ENCODE assay signal across 7 cellular contexts in the genomic region with DNA sequence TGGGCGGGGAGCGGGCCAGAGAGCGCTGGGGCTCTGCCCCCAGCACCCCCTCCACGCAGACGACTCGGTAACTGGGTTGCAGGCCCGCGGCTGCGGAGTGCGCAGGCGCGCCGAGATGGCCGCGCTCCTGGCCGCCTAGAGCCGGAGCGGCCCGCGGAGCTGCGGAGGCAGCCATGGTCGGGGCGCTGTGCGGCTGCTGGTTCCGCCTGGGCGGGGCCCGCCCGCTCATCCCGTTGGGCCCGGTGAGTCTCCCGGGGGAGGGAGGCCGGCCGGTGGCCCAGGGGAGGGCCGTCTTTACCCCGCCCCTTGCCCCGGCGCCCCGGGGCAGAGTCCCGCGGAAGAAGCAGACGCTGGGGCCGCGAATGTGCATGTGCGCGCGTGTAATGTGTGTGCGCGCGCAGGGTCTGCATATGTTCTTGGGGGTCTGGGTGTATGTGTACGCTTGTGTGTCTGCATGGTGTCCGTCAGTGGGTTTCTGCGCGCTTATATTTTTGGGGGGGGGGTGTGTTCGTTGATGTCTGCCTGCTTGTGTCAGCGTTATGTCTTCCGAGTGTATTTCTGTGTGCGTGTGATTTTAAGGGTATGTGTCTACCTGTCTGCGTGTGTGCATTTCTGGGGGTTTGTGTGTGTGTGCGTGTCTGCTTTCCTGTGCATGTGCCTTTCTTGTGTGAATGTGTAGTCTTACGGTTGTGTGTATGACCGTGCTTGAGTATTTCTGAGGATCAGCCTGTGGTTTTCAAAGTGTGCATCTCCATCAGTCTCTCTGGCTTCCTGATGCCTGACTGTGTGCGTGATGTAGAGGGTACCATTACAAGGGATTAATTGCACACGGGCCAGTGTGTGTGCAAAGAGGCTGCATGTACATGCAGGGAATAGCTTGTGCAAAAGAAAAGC. TPM values are rescaled to one million over a fixed set of nuclear protein-coding genes. Genes with fewer than 3 reads are reported as not detected.
A peak's percentile ranks its signal among the peaks of the same experiment; 100 is the strongest.
DNase-seq lines count a peak whose midpoint lies in the region; ATAC-seq, FAIRE-seq and TF ChIP-seq lines count a peak whose summit lies in the region.

Gene ABHD14A (plus strand): TSS at position 102 of the 894 bp plus-strand sequence. CDS start 72 bp downstream, at position 174.

- H3K56ac ChIP-seq in H1 (replicated peaks; ENCODE audit: insufficient read length, low read depth, low read length), result peak within 1 kb of the TSS; percentile 12

- peaks cover 6 to 21% (median 15%) of the 10 kb centered on the region in 4 experiments for H3K4me1 ChIP-seq in H1 (replicated peaks in 1 of 4; ENCODE audit: control insufficient read depth in 3 of 4, insufficient read depth in 4 of 4, low read length in 3 of 4)

- peak within 1 kb of the TSS; percentile 91 for H2BK120ac ChIP-seq in H1 (replicated peaks; ENCODE audit: low read depth, low read length)

- POLR2A ChIA-PET in activated CD8-positive, alpha-beta memory T cell treated with anti-CD3 and anti-CD28 coated beads for 36 hours (lab: Charles Lee), result interaction anchor here (1.0 kb wide), 1 partner anchor 8 kb away, joined by 6 read pairs; the partner anchor contains the start of gene ACY1
- POLR2A ChIA-PET in H1 (lab: Charles Lee; ENCODE audit: partially characterized antibody), result interaction anchor here (1.7 to 29.3 kb wide), 3 partner anchors 4 to 32 kb away, joined by 5 to 923 read pairs (median 923); partner anchors contain the start of genes ABHD14A, ABHD14B, ACY1 and PCBP4

- H3K79me1 ChIP-seq in H1 (ENCODE audit: low read depth, low read length), result 0 out of 2 replicates have a peak, but pooled peaks cover 2% of the 10 kb centered on the region

- peak within 1 kb of the TSS; percentile 86; the same call in 1 of the 2 replicates for H2BK20ac ChIP-seq in H1 (ENCODE audit: low read length)

- H4K91ac ChIP-seq in H1 (replicated peaks; ENCODE audit: insufficient read length, low read length), result peak within 1 kb of the TSS; percentile 85

- peak within 1 kb of the TSS; percentile 83 for H3K4me2 ChIP-seq in H1 (ENCODE audit: insufficient read depth in 1 of 2, low read depth in 2 of 2, low read length in 2 of 2)

- peaks cover 10% of the 10 kb centered on the region for H3K23me2 ChIP-seq in H1 (ENCODE audit: low read depth, low read length)

- H2AK5ac ChIP-seq in H1 (ENCODE audit: low read depth, low read length), result 0 out of 2 replicates have a peak within 1 kb of the TSS, but pooled peaks have one; percentile 70

- H2BK5ac ChIP-seq in H1 (ENCODE audit: low read depth, low read length), result no peak within 1 kb of the TSS

- peaks cover 0 to 4% of the 10 kb centered on the region in 2 experiments for H4K20me1 ChIP-seq in H1 (replicated peaks in 1 of 2; ENCODE audit: control insufficient read depth in 1 of 2, insufficient read depth in 2 of 2, low read length in 2 of 2)

- peaks cover 2 to 32% (median 24%) of the 10 kb centered on the region in 4 experiments; a peak in 6 of 7 replicates for H3K27me3 ChIP-seq in H1 (replicated peaks in 1 of 4; ENCODE audit: control insufficient read depth in 3 of 4, extremely low read depth in 1 of 4, insufficient read depth in 3 of 4, low read length in 3 of 4)

- 13% methylated on average over 28 of the region's 63 CpGs; no CpG with 5 or more reads in 1 of the 2 experiments for WGBS in H1 (ENCODE audit: extremely low coverage in 1 of 2, insufficient coverage in 1 of 2, insufficient read length in 1 of 2, insufficient replicate concordance in 2 of 2, low coverage in 1 of 2, low lambda C conversion rate in 2 of 2, missing lambda C conversion rate in 1 of 2), 2 experiments

- H3K4ac ChIP-seq in H1 (replicated peaks; ENCODE audit: insufficient read length, low read depth, low read length), result peak within 1 kb of the TSS; percentile 88

- H3K36me3 ChIP-seq in H1 (ENCODE audit: control insufficient read depth in 2 of 4, insufficient read depth in 4 of 4, low read length in 3 of 4), result no peaks in the 10 kb centered on the region

- H2AFZ ChIP-seq in H1 (ENCODE audit: low read length), result peak within 1 kb of the TSS; percentile 26

- peak; percentile 54 for ATAC-seq in HG02870 (IDR thresholded peaks at IDR 0.05; ENCODE audit: unreplicated experiment)

- peak within 1 kb of the TSS; percentile 56 for H3K23ac ChIP-seq in H1 (ENCODE audit: insufficient read length)

- H2BK15ac ChIP-seq in H1 (ENCODE audit: low read length), result peak within 1 kb of the TSS; percentile 97; the same call in 1 of the 2 replicates

- no peak for TF ChIP-seq CTCF in H1 (IDR thresholded peaks at IDR 0.05; ENCODE audit: control extremely low read depth in 1 of 3, insufficient read depth in 1 of 3, low read depth in 1 of 3, low read length in 3 of 3)

- CTCF ChIA-PET in activated CD8-positive, alpha-beta memory T cell treated with anti-CD3 and anti-CD28 coated beads for 36 hours (lab: Charles Lee), result interaction anchor here (0.7 to 4.5 kb wide), 6 partner anchors 8 to 81 kb away, joined by 3 to 42 read pairs (median 20); partner anchors contain the start of genes ACY1, DUSP7, GPR62 and PARP3
- CTCF ChIA-PET in H1 (lab: Charles Lee; ENCODE audit: partially characterized antibody), result interaction anchor here (1.0 to 6.7 kb wide), 8 partner anchors 11 to 117 kb away, joined by 5 to 64 read pairs (median 16); partner anchors contain the start of genes GPR62, PARP3 and RRP9

- H3K9me3 ChIP-seq in H1 (ENCODE audit: insufficient read depth in 2 of 2, low read depth in 1 of 2, low read length in 1 of 2), result no peaks in the 10 kb centered on the region; a peak in 1 of 4 replicates

- H3K79me2 ChIP-seq in H1 (ENCODE audit: control insufficient read depth in 1 of 2, insufficient read depth in 2 of 2, low read length in 2 of 2), result no peaks in the 10 kb centered on the region

- H2BK12ac ChIP-seq in H1 (ENCODE audit: low read depth, low read length), result peak within 1 kb of the TSS; percentile 82; the same call in 1 of the 2 replicates

- peak; percentile 84 for DNase-seq in GM18507 (ENCODE audit: extremely low spot score, insufficient read length, low read depth)
- DNase-seq in NCI-H526 treated with DMSO at 0.1 percent for 48 hours (lab: John Stamatoyannopoulos, UW), result peak; percentile 65
- DNase-seq in H1 (ENCODE audit: low read depth in 1 of 2, low spot score in 2 of 2), result peak in 1 of 2 experiments; percentile 82
- peak; percentile 74 for DNase-seq in medulla oblongata (ENCODE audit: extremely low spot score)
- peak; percentile 32 for DNase-seq in stimulated activated CD8-positive, alpha-beta memory T cell treated with anti-CD3 and anti-CD28 coated beads, Interleukin-15, amount 100 ng/mL, for 1 hour (ENCODE audit: low read depth)

- H4K8ac ChIP-seq in H1 (ENCODE audit: extremely low read depth, insufficient read depth, low read length), result peak within 1 kb of the TSS; percentile 68; the same call in 1 of the 2 replicates

- peak within 1 kb of the TSS; percentile 34 to 64 (median 48) for H3K4me3 ChIP-seq in H1 (ENCODE audit: extremely low read depth in 1 of 4, insufficient read depth in 2 of 4, low read depth in 3 of 4, low read length in 4 of 4)

- H3K18ac ChIP-seq in H1 (ENCODE audit: extremely low read depth, low read length), result peak within 1 kb of the TSS; percentile 68

- peak in 1 of 2 experiments; percentile 49; a peak in 1 of 3 replicates for TF ChIP-seq POLR2A in H1 (IDR thresholded peaks at IDR 0.05; ENCODE audit: control extremely low read depth in 1 of 2, low read depth in 2 of 2, low read length in 2 of 2)

- TF ChIP-seq RAD21 in H1 (IDR thresholded peaks at IDR 0.05 in 1 of 2, conservative IDR thresholded peaks at IDR 0.05 in 1 of 2; ENCODE audit: low read depth in 2 of 2, low read length in 2 of 2), result no peak

- TF ChIP-seq EP300 in H1 (IDR thresholded peaks at IDR 0.05; ENCODE audit: borderline replicate concordance in 1 of 2, low read depth in 2 of 2, low read length in 2 of 2), result no peak

- no peak within 1 kb of the TSS for H3K14ac ChIP-seq in H1 (ENCODE audit: insufficient read length)

- H3K9ac ChIP-seq in H1 (replicated peaks in 1 of 4; ENCODE audit: extremely low read depth in 1 of 4, low read depth in 3 of 4, low read length in 3 of 4), result peak within 1 kb of the TSS in 1 of 4 experiments; percentile 43; a peak in 1 of 7 replicates

- peak within 1 kb of the TSS; percentile 31 for H4K5ac ChIP-seq in H1 (ENCODE audit: insufficient read length, low read depth, low read length)

- FAIRE-seq in GM18507 (lab: Jason Lieb, UNC) (peak; percentile 84), H1 (lab: Jason Lieb, UNC) (no peak)

- H3K27ac ChIP-seq in H1 (ENCODE audit: low read depth, low read length), result no peak within 1 kb of the TSS

TF ChIP-seq in H1, 55 proteins besides CTCF, POLR2A, EP300 and RAD21 (continues in another document):
- no peak for TF ChIP-seq CHD2 (IDR thresholded peaks at IDR 0.05; ENCODE audit: low read length)
- TF ChIP-seq SAP30 (IDR thresholded peaks at IDR 0.05; ENCODE audit: insufficient read depth, insufficient replicate concordance, low read length), result no peak
- TF ChIP-seq KDM4A (IDR thresholded peaks at IDR 0.05; ENCODE audit: low read depth, low read length, severe bottlenecking), result peak; percentile 67
- TF ChIP-seq PHF8 (conservative IDR thresholded peaks at IDR 0.05; ENCODE audit: low read depth, low read length), result peak; percentile 20; the same call in 1 of the 2 replicates
- peak; percentile 42 for TF ChIP-seq EZH2 (IDR thresholded peaks at IDR 0.05; ENCODE audit: low read depth, low read length, severe bottlenecking)
- TF ChIP-seq KDM1A (IDR thresholded peaks at IDR 0.05; ENCODE audit: borderline replicate concordance, low read length), result peak; percentile 57; the same call in 1 of the 2 replicates
- 0 out of 2 replicates have a peak, but pooled peaks have one; percentile 17 for TF ChIP-seq BACH1 (IDR thresholded peaks at IDR 0.05; ENCODE audit: low read length)
- peak; percentile 43; the same call in 1 of the 2 replicates for TF ChIP-seq TAF1 (IDR thresholded peaks at IDR 0.05; ENCODE audit: low read depth, low read length)
- TF ChIP-seq SUZ12 (IDR thresholded peaks at IDR 0.05; ENCODE audit: low read length), result peak; percentile 36
- peak; percentile 29 for TF ChIP-seq ASH2L (IDR thresholded peaks at IDR 0.05; ENCODE audit: low read length)
- TF ChIP-seq SIX5 (IDR thresholded peaks at IDR 0.05; ENCODE audit: low read depth, low read length), result no peak
- TF ChIP-seq HDAC6 (IDR thresholded peaks at IDR 0.05; ENCODE audit: low read depth, low read length), result no peak
- peak; percentile 81; the same call in 1 of the 2 replicates for TF ChIP-seq YY1 (IDR thresholded peaks at IDR 0.05; ENCODE audit: low read depth, low read length)

RNA-seq across cellular contexts. Expression of gene ABHD14A, which starts in this region (rescaled TPM):
- total RNA-seq in activated CD8-positive, alpha-beta memory T cell treated with anti-CD3 and anti-CD28 coated beads for 36 hours, result 10 to 100 TPM; 14.4 to 14.5 TPM
- 1.8 and 4.6 TPM in 2 replicates for total RNA-seq in H1 (2021; fragmentation: NEBNext Ultra II Directional; extraction: Animal tissue kit (Norgen Biotek cat#: 25700))
- polyA plus RNA-seq in H1 (2011; rRNA removed), result 9.8 and 12.4 TPM in 2 replicates
- polyA plus RNA-seq in H1 (2011; cell fraction: cytosol; rRNA removed), result 8.7 TPM
- polyA plus RNA-seq in H1 (2011; cell fraction: nucleus; rRNA removed), result 6.5 TPM
- polyA plus RNA-seq in H1 (2012, experiment 1 of 2), result 2.7 to 5.2 TPM (median 4.4 TPM) in 4 replicates
- 6.5 TPM for polyA plus RNA-seq in H1 (2012, experiment 2 of 2)
- 5.2 TPM for polyA plus RNA-seq in H1 (2013, experiment 1 of 2)
- 5.6 TPM for polyA plus RNA-seq in H1 (2013, experiment 2 of 2)
- polyA minus RNA-seq in H1 (2011; rRNA and poly(A)+ RNA removed), result 1.7 and 1.9 TPM in 2 replicates
- not detected for polyA minus RNA-seq in H1 (2011; cell fraction: cytosol; rRNA and poly(A)+ RNA removed)
- 1.6 TPM for polyA minus RNA-seq in H1 (2011; cell fraction: nucleus; rRNA and poly(A)+ RNA removed)
